ENCODE assay signal across 9 cellular contexts in genomic region chr9:34493972-34494535, GRCh38.
DNase-seq lines count a peak whose midpoint lies in the region; ATAC-seq lines count a peak whose summit lies in the region.
"Had no signal": no experiment of that assay in that cellular context is flagged by ENCODE, and none has a peak within 500 bp of the region (broad histone marks: within the 10 kb centered on the region; RNA-seq: fewer than 3 reads in every experiment).

No MANE protein-coding gene starts in this region.

- H3K27ac Mint-ChIP-seq in activated naive CD8-positive, alpha-beta T cell treated with anti-CD3 and anti-CD28 coated beads, Interleukin-2, amount 50 U/mL, for 24 hours: no peak overlapping the region

- DNase-seq in AG08396 (ENCODE audit: low spot score): peak; percentile 72
- peak; percentile 54 for DNase-seq in KBM-7
- peak; percentile 41 for DNase-seq in activated naive CD8-positive, alpha-beta T cell treated with anti-CD3 and anti-CD28 coated beads, Interleukin-2, amount 50 U/mL, for 24 hours
- DNase-seq in left kidney (ENCODE audit: low read depth, low spot score): peak; percentile 87
- DNase-seq in NCI-H2029 treated with DMSO at 0.1 percent for 48 hours (lab: John Stamatoyannopoulos, UW): no peak
- no peak for DNase-seq in NCI-H526 (lab: John Stamatoyannopoulos, UW)
- no peak for DNase-seq in DMS153 (lab: John Stamatoyannopoulos, UW)
- DNase-seq: gastrocnemius medialis had no signal

- no peaks in the 10 kb centered on the region for H3K9me3 Mint-ChIP-seq in activated naive CD8-positive, alpha-beta T cell treated with anti-CD3 and anti-CD28 coated beads, Interleukin-2, amount 50 U/mL, for 24 hours

- H3K4me3 Mint-ChIP-seq in activated naive CD8-positive, alpha-beta T cell treated with anti-CD3 and anti-CD28 coated beads, Interleukin-2, amount 50 U/mL, for 24 hours: no peak overlapping the region

- H3K36me3 Mint-ChIP-seq in activated naive CD8-positive, alpha-beta T cell treated with anti-CD3 and anti-CD28 coated beads, Interleukin-2, amount 50 U/mL, for 24 hours (ENCODE audit: low read depth): no peaks in the 10 kb centered on the region

- H3K27me3 Mint-ChIP-seq in activated naive CD8-positive, alpha-beta T cell treated with anti-CD3 and anti-CD28 coated beads, Interleukin-2, amount 50 U/mL, for 24 hours: peaks cover 11% of the 10 kb centered on the region

- ATAC-seq in activated naive CD8-positive, alpha-beta T cell treated with anti-CD3 and anti-CD28 coated beads, Interleukin-2, amount 50 U/mL, for 24 hours: no peak
- ATAC-seq in HG02759 (IDR thresholded peaks at IDR 0.05; ENCODE audit: unreplicated experiment): no peak

- no peaks in the 10 kb centered on the region for H3K4me1 Mint-ChIP-seq in activated naive CD8-positive, alpha-beta T cell treated with anti-CD3 and anti-CD28 coated beads, Interleukin-2, amount 50 U/mL, for 24 hours

- in situ Hi-C loops in KBM-7 (cut with MboI; ENCODE audit: low pct_unique_long_range_greater_than_20kb, low sequenced_read_pairs): loop anchor here (10.0 kb wide), 1 partner anchor 59 kb away; no protein-coding TSS in a partner anchor

Comparison
In these comparisons a context has a peak if more than half of its experiments do, and no peak if none do; other contexts are left out.
1. DNase-seq: peak in AG08396 (single experiment), KBM-7 (single experiment), activated naive CD8-positive, alpha-beta T cell treated with anti-CD3 and anti-CD28 coated beads, Interleukin-2, amount 50 U/mL, for 24 hours (single experiment) and left kidney (single experiment); none in NCI-H2029 treated with DMSO at 0.1 percent for 48 hours (single experiment), NCI-H526 (0 of 2) and DMS153 (single experiment).